24 cellular contexts compared by ENCODE assay signal in genomic region chr14:102793531-102794328, GRCh38. TPM values are rescaled to one million over a fixed set of nuclear protein-coding genes. Genes with fewer than 3 reads are reported as not detected.
DNase-seq lines count a peak whose midpoint lies in the region; ATAC-seq, FAIRE-seq and TF ChIP-seq lines count a peak whose summit lies in the region.
"Had no signal": no experiment of that assay in that cellular context is flagged by ENCODE, and none has a peak within 500 bp of the region (broad histone marks: within the 10 kb centered on the region; RNA-seq: fewer than 3 reads in every experiment).

No MANE protein-coding gene starts in this region.

- H3K36me3 ChIP-seq in psoas muscle (ENCODE audit: insufficient read depth in 1 of 2, low read depth in 1 of 2) (no peaks in the 10 kb centered on the region), upper lobe of left lung (no peaks in the 10 kb centered on the region)
- H3K36me3 ChIP-seq: pancreas, suprapubic skin, uterus had no signal

- no peak overlapping the region for H3K4me3 Mint-ChIP-seq in activated naive CD4-positive, alpha-beta T cell treated with anti-CD3 and anti-CD28 coated beads for 36 hours
- H3K4me3 Mint-ChIP-seq in activated CD4-positive, alpha-beta memory T cell treated with anti-CD3 and anti-CD28 coated beads for 36 hours = no peak overlapping the region
- no peak overlapping the region for H3K4me3 Mint-ChIP-seq in progenitor cell of endocrine pancreas (ENCODE audit: low read depth)
- H3K4me3 Mint-ChIP-seq: activated naive CD4-positive, alpha-beta T cell treated with anti-CD3 and anti-CD28 coated beads, Interleukin-2, amount 10 ng/mL, durations not matched to agents 7 days and 5 days had no signal

- peaks cover 61% of the 10 kb centered on the region for H3K36me3 Mint-ChIP-seq in activated naive CD4-positive, alpha-beta T cell treated with anti-CD3 and anti-CD28 coated beads for 36 hours (ENCODE audit: low read depth)
- H3K36me3 Mint-ChIP-seq in activated CD4-positive, alpha-beta memory T cell treated with anti-CD3 and anti-CD28 coated beads for 36 hours = peaks cover 52% of the 10 kb centered on the region
- H3K36me3 Mint-ChIP-seq in progenitor cell of endocrine pancreas (ENCODE audit: insufficient read depth) = peaks cover 15% of the 10 kb centered on the region

- H3K4me1 ChIP-seq in psoas muscle (no peaks in the 10 kb centered on the region), upper lobe of left lung (peaks cover 8 to 17% (median 13%) of the 10 kb centered on the region in 4 donors)
- H3K4me1 ChIP-seq: uterus had no signal

- TF ChIP-seq EP300 in upper lobe of left lung (IDR thresholded peaks at IDR 0.05) = no peak

- no peak for FAIRE-seq in GM12891 (lab: Jason Lieb, UNC)
- FAIRE-seq: astrocyte, pancreas had no signal

- TF ChIP-seq CTCF in progenitor cell of endocrine pancreas (IDR thresholded peaks at IDR 0.05; ENCODE audit: unreplicated experiment) (no peak), psoas muscle (IDR thresholded peaks at IDR 0.05) (no peak), upper lobe of left lung (IDR thresholded peaks at IDR 0.05) (no peak)

- H3K27ac ChIP-seq in psoas muscle (no peak overlapping the region), upper lobe of left lung (no peak overlapping the region)
- H3K27ac ChIP-seq: pancreas, suprapubic skin, uterus had no signal

- intact Hi-C loops in activated naive CD4-positive, alpha-beta T cell treated with anti-CD3 and anti-CD28 coated beads for 36 hours (cut with micrococcal nuclease) = no loop called here
- intact Hi-C loops in activated CD4-positive, alpha-beta memory T cell treated with anti-CD3 and anti-CD28 coated beads for 36 hours (cut with micrococcal nuclease) = no loop called here
- intact Hi-C loops in psoas muscle (cut with DNase I) = no loop called here

- CTCF ChIA-PET in activated naive CD4-positive, alpha-beta T cell treated with anti-CD3 and anti-CD28 coated beads for 36 hours (lab: Charles Lee) = no interaction called here
- CTCF ChIA-PET in activated CD4-positive, alpha-beta memory T cell treated with anti-CD3 and anti-CD28 coated beads for 36 hours (lab: Charles Lee) = interaction anchor here (1.5 kb wide), 1 partner anchor 11 kb away, joined by 6 read pairs; no protein-coding TSS in a partner anchor

- H3K9me3 ChIP-seq in psoas muscle (peaks cover 4% of the 10 kb centered on the region), upper lobe of left lung (no peaks in the 10 kb centered on the region)
- H3K9me3 ChIP-seq: pancreas, suprapubic skin, uterus had no signal

- no peak for DNase-seq in activated naive CD4-positive, alpha-beta T cell treated with anti-CD3 and anti-CD28 coated beads for 36 hours
- no peak for DNase-seq in activated naive CD4-positive, alpha-beta T cell treated with anti-CD3 and anti-CD28 coated beads, Interleukin-2, amount 50 U/mL, for 16 hours
- DNase-seq in GM12891 (ENCODE audit: insufficient read length, low spot score) = no peak
- no peak for DNase-seq in activated CD4-positive, alpha-beta memory T cell treated with anti-CD3 and anti-CD28 coated beads for 36 hours
- no peak for DNase-seq in progenitor cell of endocrine pancreas (ENCODE audit: low spot score, unreplicated experiment)
- no peak for DNase-seq in psoas muscle
- no peak for DNase-seq in upper lobe of left lung
- DNase-seq: activated CD4-positive, alpha-beta T cell treated with anti-CD3 and anti-CD28 coated beads for 48 hours; activated naive CD4-positive, alpha-beta T cell treated with anti-CD3 and anti-CD28 coated beads, Interleukin-2, amount 10 ng/mL, durations not matched to agents 7 days and 5 days; central memory CD4-positive, alpha-beta T cell; DMS53; GF-D8; head of caudate nucleus; Karpas-422; left cardiac atrium; mesenchymal stem cell; NCI-H2081; NCI-H345; pancreas; uterus had no signal

- peaks cover 26% of the 10 kb centered on the region for H3K9me3 Mint-ChIP-seq in activated naive CD4-positive, alpha-beta T cell treated with anti-CD3 and anti-CD28 coated beads for 36 hours
- H3K9me3 Mint-ChIP-seq in activated CD4-positive, alpha-beta memory T cell treated with anti-CD3 and anti-CD28 coated beads for 36 hours = peaks cover 17% of the 10 kb centered on the region
- peaks cover 9% of the 10 kb centered on the region for H3K9me3 Mint-ChIP-seq in progenitor cell of endocrine pancreas (ENCODE audit: low read depth)

- peak overlapping the region; percentile 70 for H3K27ac Mint-ChIP-seq in activated naive CD4-positive, alpha-beta T cell treated with anti-CD3 and anti-CD28 coated beads for 36 hours
- peak overlapping the region; percentile 85 for H3K27ac Mint-ChIP-seq in activated CD4-positive, alpha-beta memory T cell treated with anti-CD3 and anti-CD28 coated beads for 36 hours
- peak overlapping the region; percentile 16 for H3K27ac Mint-ChIP-seq in progenitor cell of endocrine pancreas
- H3K27ac Mint-ChIP-seq: activated naive CD4-positive, alpha-beta T cell treated with anti-CD3 and anti-CD28 coated beads, Interleukin-2, amount 10 ng/mL, durations not matched to agents 7 days and 5 days had no signal

- H3K4me1 Mint-ChIP-seq in activated naive CD4-positive, alpha-beta T cell treated with anti-CD3 and anti-CD28 coated beads for 36 hours (ENCODE audit: low read depth) = peaks cover 82% of the 10 kb centered on the region
- H3K4me1 Mint-ChIP-seq in activated CD4-positive, alpha-beta memory T cell treated with anti-CD3 and anti-CD28 coated beads for 36 hours (ENCODE audit: low read depth) = peaks cover 85% of the 10 kb centered on the region
- H3K4me1 Mint-ChIP-seq in progenitor cell of endocrine pancreas (ENCODE audit: low read depth) = peaks cover 9% of the 10 kb centered on the region

- H3K27me3 Mint-ChIP-seq in activated naive CD4-positive, alpha-beta T cell treated with anti-CD3 and anti-CD28 coated beads for 36 hours (ENCODE audit: low read depth) = no peaks in the 10 kb centered on the region
- H3K27me3 Mint-ChIP-seq in activated CD4-positive, alpha-beta memory T cell treated with anti-CD3 and anti-CD28 coated beads for 36 hours = no peaks in the 10 kb centered on the region
- H3K27me3 Mint-ChIP-seq in progenitor cell of endocrine pancreas = no peaks in the 10 kb centered on the region
- H3K27me3 Mint-ChIP-seq: activated naive CD4-positive, alpha-beta T cell treated with anti-CD3 and anti-CD28 coated beads, Interleukin-2, amount 10 ng/mL, durations not matched to agents 7 days and 5 days had no signal

- TF ChIP-seq POLR2A in GM12891 (IDR thresholded peaks at IDR 0.05; ENCODE audit: low read depth, low read length) (no peak), upper lobe of left lung (IDR thresholded peaks at IDR 0.05) (no peak)

- 89 to 96% (median 92%) methylated on average over 3 of the region's 3 CpGs for WGBS in psoas muscle, 3 donors
- WGBS in upper lobe of left lung, 2 donors = 97 to 100% methylated on average over 3 of the region's 3 CpGs

- H3K27me3 ChIP-seq in psoas muscle (ENCODE audit: insufficient read depth in 3 of 3, low read length in 2 of 3) = no peaks in the 10 kb centered on the region
- no peaks in the 10 kb centered on the region for H3K27me3 ChIP-seq in upper lobe of left lung
- H3K27me3 ChIP-seq: pancreas, suprapubic skin, uterus had no signal

- POLR2A ChIA-PET in activated CD4-positive, alpha-beta memory T cell treated with anti-CD3 and anti-CD28 coated beads for 36 hours (lab: Charles Lee) = interaction anchor here (2.2 kb wide), 1 partner anchor 13 kb away, joined by 7 read pairs; no protein-coding TSS in a partner anchor

- ATAC-seq in psoas muscle (no peak), GM18858 (IDR thresholded peaks at IDR 0.05; ENCODE audit: unreplicated experiment) (no peak), upper lobe of left lung (ENCODE audit: low FRiP score in 2 of 2) (no peak)
- ATAC-seq: left cardiac atrium, pancreas, Right ventricle myocardium inferior had no signal

- H3K4me3 ChIP-seq in psoas muscle = no peak overlapping the region
- no peak overlapping the region for H3K4me3 ChIP-seq in upper lobe of left lung
- H3K4me3 ChIP-seq: pancreas, suprapubic skin, uterus had no signal

TF ChIP-seq in GM12891, 5 proteins besides CTCF, POLR2A, EP300 and RAD21:
- TF ChIP-seq SPI1 (IDR thresholded peaks at IDR 0.05; ENCODE audit: low read depth, low read length) (peak; percentile 73), PAX5 (IDR thresholded peaks at IDR 0.05; ENCODE audit: insufficient read depth, low read length, severe bottlenecking) (no peak), POLR2AphosphoS5 (IDR thresholded peaks at IDR 0.05; ENCODE audit: low read depth, low read length) (no peak), POU2F2 (IDR thresholded peaks at IDR 0.05; ENCODE audit: low read depth, low read length) (no peak), TAF1 (IDR thresholded peaks at IDR 0.05; ENCODE audit: low read depth, low read length) (no peak)

RNA-seq across cellular contexts. Expression of gene TRAF3, which starts 16.5 kb away (rescaled TPM):
- 10 to 100 TPM; 74.4 to 76.8 TPM for total RNA-seq in activated naive CD4-positive, alpha-beta T cell treated with anti-CD3 and anti-CD28 coated beads for 36 hours
- 49.2 TPM for polyA plus RNA-seq in GM12891 (2012; ENCODE audit: low read depth, missing spikeins)
- 10 to 100 TPM; 68.8 to 73.6 TPM for total RNA-seq in activated CD4-positive, alpha-beta memory T cell treated with anti-CD3 and anti-CD28 coated beads for 36 hours
- total RNA-seq in progenitor cell of endocrine pancreas = 26.3 and 26.6 TPM in 2 replicates
- 10 to 100 TPM in 1 of 4 donors, 1 to 10 TPM in 3; 7.9 to 16.3 (median 8.2) TPM for total RNA-seq in psoas muscle
- 10 to 100 TPM in 1 of 3 donors, 1 to 10 TPM in 2; 3.3 to 15.9 (median 3.3) TPM for polyA plus RNA-seq in psoas muscle
- 10 to 100 TPM; 14.7 to 45.4 (median 22.1) TPM for total RNA-seq in upper lobe of left lung

Comparison
In these comparisons a context has a peak if more than half of its experiments do, and no peak if none do; other contexts are left out.
1. H3K27ac Mint-ChIP-seq: peak in every context shown above with its lines; median percentile 85 in activated CD4-positive, alpha-beta memory T cell treated with anti-CD3 and anti-CD28 coated beads for 36 hours; 70 in activated naive CD4-positive, alpha-beta T cell treated with anti-CD3 and anti-CD28 coated beads for 36 hours; 16 in progenitor cell of endocrine pancreas.